ENCODE assay signal across 8 cellular contexts in genomic region chr9:99819123-99819483, GRCh38. TPM values are rescaled to one million over a fixed set of nuclear protein-coding genes. Genes with fewer than 3 reads are reported as not detected.
A peak's percentile ranks its signal among the peaks of the same experiment; 100 is the strongest.
DNase-seq lines count a peak whose midpoint lies in the region; ATAC-seq, FAIRE-seq and TF ChIP-seq lines count a peak whose summit lies in the region.

No MANE protein-coding gene starts in this region.

- H3K27me3 ChIP-seq in HL-60 (ENCODE audit: insufficient read depth, poor library complexity, severe bottlenecking) (peaks cover 8% of the 10 kb centered on the region), adrenal gland (no peaks in the 10 kb centered on the region), upper lobe of right lung (peaks cover 4% of the 10 kb centered on the region)

- no peak for FAIRE-seq in A549 (lab: Jason Lieb, UNC)

- TF ChIP-seq CTCF in A549 (IDR thresholded peaks at IDR 0.05) (no peak), HL-60 (IDR thresholded peaks at IDR 0.05; ENCODE audit: insufficient read depth, low read length) (no peak), adrenal gland (IDR thresholded peaks at IDR 0.05) (peak in 1 of 6 experiments; percentile 7), lower leg skin (IDR thresholded peaks at IDR 0.05) (no peak), upper lobe of right lung (IDR thresholded peaks at IDR 0.05) (no peak)

- no peak for TF ChIP-seq EP300 in A549 (IDR thresholded peaks at IDR 0.05)

- no peak; a peak in 1 of 6 replicates for ATAC-seq in A549
- no peak for ATAC-seq in upper lobe of right lung

- DNase-seq in A549 (ENCODE audit: low read depth in 1 of 2, low spot score in 1 of 2) (no peak), HL-60 (ENCODE audit: low read depth in 1 of 2, low spot score in 1 of 2) (peak in 1 of 2 experiments; percentile 97), adrenal gland (no peak), lower leg skin (ENCODE audit: low spot score in 2 of 2) (no peak), upper lobe of right lung (no peak), GM03348 (ENCODE audit: low spot score) (no peak), NOMO-1 treated with DMSO at 0.1 percent for 48 hours (lab: John Stamatoyannopoulos, UW; ENCODE audit: unreplicated experiment) (no peak)
- DNase-seq in central memory CD4-positive, alpha-beta T cell: no peak

- intact Hi-C loops in adrenal gland (cut with DNase I) (no loop called here), lower leg skin (cut with DNase I; ENCODE audit: low total_unique reads) (no loop called here), upper lobe of right lung (cut with DNase I) (no loop called here)

- H3K36me3 ChIP-seq in adrenal gland (replicated peaks in 1 of 2) (no peaks in the 10 kb centered on the region), upper lobe of right lung (no peaks in the 10 kb centered on the region)

- H3K4me1 ChIP-seq in A549: peaks cover 9% of the 10 kb centered on the region; the same call in 2 of the 3 replicates
- H3K4me1 ChIP-seq in adrenal gland (replicated peaks in 1 of 2): peaks cover 10 to 13% of the 10 kb centered on the region in 2 donors
- H3K4me1 ChIP-seq in upper lobe of right lung: peaks cover 24% of the 10 kb centered on the region

- CTCF ChIA-PET in A549 (lab: Yijun Ruan, JAX): interaction anchor here (0.6 to 1.6 kb wide), 2 partner anchors 9 to 19 kb away, joined by 3 to 4 read pairs; no protein-coding TSS in a partner anchor

- peak overlapping the region; percentile 86 for H3K4me2 ChIP-seq in A549

- H3K27ac ChIP-seq in A549 (peak overlapping the region; percentile 87 to 97), HL-60 (replicated peaks) (peak overlapping the region; percentile 98), adrenal gland (peak overlapping the region; percentile 97 to 100 (median 98)), upper lobe of right lung (peak overlapping the region; percentile 97)

- no peak for TF ChIP-seq RAD21 in A549 (conservative IDR thresholded peaks at IDR 0.05 in 1 of 2, IDR thresholded peaks at IDR 0.05 in 1 of 2)

- 3% methylated on average over 5 of the region's 5 CpGs for WGBS in A549 (ENCODE audit: missing lambda C conversion rate)
- WGBS in adrenal gland, 4 donors: 0% methylated on average over 4 to 5 of the region's 5 CpGs
- WGBS in lower leg skin, 2 donors: 0% methylated on average over 5 of the region's 5 CpGs

- TF ChIP-seq POLR2A in A549 (IDR thresholded peaks at IDR 0.05; ENCODE audit: low read length): no peak
- TF ChIP-seq POLR2A in adrenal gland (IDR thresholded peaks at IDR 0.05): no peak
- TF ChIP-seq POLR2A in lower leg skin (IDR thresholded peaks at IDR 0.05): no peak

- H3K9me3 ChIP-seq in A549: no peaks in the 10 kb centered on the region
- no peaks in the 10 kb centered on the region for H3K9me3 ChIP-seq in adrenal gland (replicated peaks in 1 of 3)
- H3K9me3 ChIP-seq in upper lobe of right lung: no peaks in the 10 kb centered on the region

- POLR2A ChIA-PET in A549 (lab: Yijun Ruan, JAX): interaction anchor here (1.0 to 1.2 kb wide), 2 partner anchors 88 to 597 kb away, joined by 4 to 7 read pairs; partner anchors contain the start of genes ALG2 and SEC61B

- peak overlapping the region; percentile 67 for H3K4me3 ChIP-seq in A549
- H3K4me3 ChIP-seq in HL-60 (replicated peaks; ENCODE audit: insufficient read depth, low read length): peak overlapping the region; percentile 49
- peak overlapping the region; percentile 13 to 85 (median 41) for H3K4me3 ChIP-seq in adrenal gland
- H3K4me3 ChIP-seq in lower leg skin (ENCODE audit: low read depth, poor library complexity, severe bottlenecking): peak overlapping the region; percentile 78
- peak overlapping the region; percentile 71 for H3K4me3 ChIP-seq in upper lobe of right lung

TF ChIP-seq in A549, 52 proteins besides CTCF, POLR2A, EP300 and RAD21:
- no peak for TF ChIP-seq ZC3H11A (IDR thresholded peaks at IDR 0.05)
- TF ChIP-seq, protein P1, sequence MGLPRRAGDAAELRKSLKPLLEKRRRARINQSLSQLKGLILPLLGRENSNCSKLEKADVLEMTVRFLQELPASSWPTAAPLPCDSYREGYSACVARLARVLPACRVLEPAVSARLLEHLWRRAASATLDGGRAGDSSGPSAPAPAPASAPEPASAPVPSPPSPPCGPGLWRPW (IDR thresholded peaks at IDR 0.05): no peak
- TF ChIP-seq, protein P2, sequence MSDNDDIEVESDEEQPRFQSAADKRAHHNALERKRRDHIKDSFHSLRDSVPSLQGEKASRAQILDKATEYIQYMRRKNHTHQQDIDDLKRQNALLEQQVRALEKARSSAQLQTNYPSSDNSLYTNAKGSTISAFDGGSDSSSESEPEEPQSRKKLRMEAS (IDR thresholded peaks at IDR 0.05): no peak
- no peak for TF ChIP-seq ZNF302 (CRISPR knock-in tag; IDR thresholded peaks at IDR 0.05)
- no peak for TF ChIP-seq EHMT2 (IDR thresholded peaks at IDR 0.05; ENCODE audit: low read depth)
- TF ChIP-seq SREBF2 (IDR thresholded peaks at IDR 0.05): no peak
- no peak for TF ChIP-seq CEBPB (IDR thresholded peaks at IDR 0.05)

RNA-seq across cellular contexts. Expression of gene NR4A3, which starts 2.6 kb away (rescaled TPM):
- 1.6 and 1.8 TPM in 2 replicates for polyA plus RNA-seq in A549 (2011; rRNA removed)
- 0.99 and 2.6 TPM in 2 replicates for polyA plus RNA-seq in A549 (2012; cell fraction: cytosol; rRNA removed)
- polyA plus RNA-seq in A549 (2012; cell fraction: nucleus; rRNA removed): 4.2 and 4.3 TPM in 2 replicates
- polyA plus RNA-seq in A549 (2017; fragmentation: RNase III; extraction: RNeasy Plus Mini Kit Qiagen cat#74134 plus additional on column Dnase treatment): 1.4 to 2.0 TPM (median 1.7 TPM) in 3 replicates
- 3.8 and 8.5 TPM in 2 replicates for polyA minus RNA-seq in A549 (2011; rRNA and poly(A)+ RNA removed)
- total RNA-seq in adrenal gland: 10 to 100 TPM in 5 of 8 donors, 1 to 10 TPM in 2, under 1 TPM in 1; 0.83 to 70.8 (median 11.6) TPM
- polyA plus RNA-seq in adrenal gland: 10 to 100 TPM in 1 of 3 donors, 1 to 10 TPM in 2; 2.6 to 10.0 (median 7.6) TPM
- 1 to 10 TPM in 2 of 4 donors, under 1 TPM in 2; 0.63 to 1.8 (median 1.3) TPM for total RNA-seq in lower leg skin
- 3.8 TPM for total RNA-seq in upper lobe of right lung
